ENCODE assay signal across 2 cellular contexts in genomic region chr9:23477908-23478307, GRCh38.
TF ChIP-seq lines count a peak whose summit lies in the region.

No MANE protein-coding gene starts in this region.

TF ChIP-seq in liver, 16 proteins besides CTCF, POLR2A, EP300 and RAD21 (continued from another document):
- no peak for TF ChIP-seq MAX (IDR thresholded peaks at IDR 0.05)
- no peak for TF ChIP-seq FOXA2 (IDR thresholded peaks at IDR 0.05)
- TF ChIP-seq RXRA (IDR thresholded peaks at IDR 0.05): no peak
- TF ChIP-seq GABPA (IDR thresholded peaks at IDR 0.05 in 1 of 2, conservative IDR thresholded peaks at IDR 0.05 in 1 of 2): no peak
- TF ChIP-seq NR2F2 (IDR thresholded peaks at IDR 0.05): no peak
- no peak for TF ChIP-seq TAF1 (conservative IDR thresholded peaks at IDR 0.05)
- no peak for TF ChIP-seq HNF4A (conservative IDR thresholded peaks at IDR 0.05)
- TF ChIP-seq ZBTB33 (IDR thresholded peaks at IDR 0.05): no peak
- TF ChIP-seq HNF4G (IDR thresholded peaks at IDR 0.05): no peak

TF ChIP-seq in HepG2, 621 proteins besides CTCF, POLR2A, EP300 and RAD21 (continued from another document):
- no peak for TF ChIP-seq GMEB2 (CRISPR knock-in tag; IDR thresholded peaks at IDR 0.05; ENCODE audit: low read depth)
TF ChIP-seq in HepG2: peak in this region for 0.
